Comparison of ENCODE assay signal across 29 cellular contexts in the genomic region with DNA sequence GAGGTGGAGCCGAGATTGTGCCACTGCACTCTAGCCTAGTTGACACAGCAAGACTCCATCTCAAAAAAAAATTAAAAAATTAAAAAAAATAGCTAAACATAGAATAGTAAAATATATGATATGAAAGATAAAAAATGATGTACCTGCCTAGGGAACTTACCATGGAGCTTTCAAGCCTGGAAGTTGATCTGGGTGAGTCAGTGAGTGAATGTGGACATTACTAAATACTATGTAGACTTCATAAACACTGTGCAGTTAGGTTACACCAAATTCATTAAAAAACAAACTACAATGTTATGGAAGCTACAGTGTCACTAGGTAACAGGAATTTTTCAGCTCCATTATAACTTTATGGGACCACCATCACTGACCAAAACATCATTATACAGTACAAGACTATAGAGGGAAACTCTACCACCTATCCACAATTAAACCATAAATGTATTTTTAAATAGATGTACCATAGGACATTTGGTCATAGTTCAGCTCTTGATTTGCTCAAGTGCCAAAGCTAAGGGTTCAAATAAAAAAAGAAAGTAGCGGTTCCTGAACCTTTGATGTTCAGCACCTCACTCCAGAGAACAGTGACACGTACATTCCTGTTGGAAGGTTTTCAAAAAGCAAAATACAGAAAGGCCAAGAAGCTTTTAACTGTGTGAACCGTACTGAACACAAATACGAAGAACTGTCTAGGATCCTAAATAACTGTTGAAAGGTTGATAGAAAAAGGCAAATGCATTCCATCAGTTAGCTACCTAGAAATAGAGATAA. TPM values are rescaled to one million over a fixed set of nuclear protein-coding genes. Genes with fewer than 3 reads are reported as not detected.
DNase-seq lines count a peak whose midpoint lies in the region; ATAC-seq, FAIRE-seq and TF ChIP-seq lines count a peak whose summit lies in the region.
"Had no signal": no experiment of that assay in that cellular context is flagged by ENCODE, and none has a peak within 500 bp of the region (broad histone marks: within the 10 kb centered on the region; RNA-seq: fewer than 3 reads in every experiment).

No MANE protein-coding gene starts in this region.

- no peak overlapping the region for H3K56ac ChIP-seq in IMR-90 (ENCODE audit: extremely low read depth, insufficient read depth, low read length)

- H3K36me3 ChIP-seq in IMR-90 (ENCODE audit: control insufficient read depth, insufficient read depth, low read length) (peaks cover 8% of the 10 kb centered on the region), prostate gland (no peaks in the 10 kb centered on the region)

- no peak overlapping the region for H3K9ac ChIP-seq in IMR-90 (ENCODE audit: low read depth, low read length)

- no TSS peak for BruUV-seq in IMR-90 (replicated peaks; lab: Mats Ljungman, UMichigan)

- no peak for FAIRE-seq in A549 (lab: Jason Lieb, UNC)
- FAIRE-seq: K562 had no signal

- POLR2A ChIA-PET in A549 (lab: Yijun Ruan, JAX) (interaction anchor here (1.0 kb wide), 1 partner anchor 182 kb away, joined by 3 read pairs; no protein-coding TSS in a partner anchor), IMR-90 (lab: Charles Lee; ENCODE audit: unreplicated experiment) (no interaction called here)

- H2AK5ac ChIP-seq in IMR-90 (ENCODE audit: low read depth, low read length): 0 out of 2 replicates have a peak overlapping the region, but pooled peaks have one; percentile 43

- no peak overlapping the region for H3K14ac ChIP-seq in IMR-90 (replicated peaks; ENCODE audit: low read depth, low read length)

- no peak overlapping the region for H2AK9ac ChIP-seq in IMR-90 (replicated peaks; ENCODE audit: low read depth, low read length, poor library complexity)

- H4K20me1 ChIP-seq in IMR-90 (ENCODE audit: insufficient read depth, low read length): peaks cover 21% of the 10 kb centered on the region

- no peak for TF ChIP-seq EP300 in A549 (IDR thresholded peaks at IDR 0.05)

- no peak overlapping the region for H2BK20ac ChIP-seq in IMR-90 (ENCODE audit: low read depth, low read length)

- no peak for DNase-seq in A549 (ENCODE audit: low read depth in 1 of 2, low spot score in 1 of 2)
- peak; percentile 61 for DNase-seq in IMR-90
- peak; percentile 27 for DNase-seq in epithelial cell of esophagus (ENCODE audit: low read depth)
- no peak for DNase-seq in prostate gland (ENCODE audit: low spot score)
- no peak for DNase-seq in AG20443 (ENCODE audit: low spot score)
- no peak for DNase-seq in NCI-H1694 (lab: John Stamatoyannopoulos, UW)
- DNase-seq in NCI-H1092 treated with DMSO at 0.1 percent for 48 hours (lab: John Stamatoyannopoulos, UW): no peak
- DNase-seq: ACHN; activated CD4-positive, alpha-beta T cell treated with anti-CD3 and anti-CD28 coated beads for 48 hours; activated naive CD4-positive, alpha-beta T cell treated with anti-CD3 and anti-CD28 coated beads, Interleukin-2, amount 10 ng/mL, durations not matched to agents 7 days and 5 days; activated T-cell treated with anti-CD3 and anti-CD28 coated beads, Interleukin-2, amount 50 U/mL, for 48 hours; foreskin keratinocyte; NCI-H146; NCI-H82; SHP77 treated with DMSO at 0.1 percent for 48 hours; stimulated activated CD4-positive, alpha-beta T cell treated with anti-CD3 and anti-CD28 coated beads, Interleukin-2, amount 100 ng/mL, for 48 hours; stimulated activated naive CD4-positive, alpha-beta T cell; T-cell; trophoblast cell had no signal

- H3K4ac ChIP-seq in IMR-90 (ENCODE audit: low read depth, low read length): peak overlapping the region; percentile 47; the same call in 1 of the 2 replicates

- H3K4me2 ChIP-seq in A549 (no peak overlapping the region), IMR-90 (ENCODE audit: low read depth, low read length) (no peak overlapping the region)
- H3K4me2 ChIP-seq: hepatocyte had no signal

- TF ChIP-seq POLR2A in A549 (IDR thresholded peaks at IDR 0.05; ENCODE audit: low read length): no peak
- no peak for TF ChIP-seq POLR2A in IMR-90 (IDR thresholded peaks at IDR 0.05; ENCODE audit: low read depth, low read length)
- TF ChIP-seq POLR2A in prostate gland (IDR thresholded peaks at IDR 0.05): no peak

- H3K4me3 ChIP-seq in A549: no peak overlapping the region
- H3K4me3 ChIP-seq in IMR-90 (ENCODE audit: insufficient read depth, low read depth, low read length): no peak overlapping the region
- no peak overlapping the region for H3K4me3 ChIP-seq in epithelial cell of esophagus (ENCODE audit: low read length)
- no peak overlapping the region for H3K4me3 ChIP-seq in prostate gland
- H3K4me3 ChIP-seq: cardiac muscle cell, hepatocyte, K562 had no signal

- in situ Hi-C loops in IMR-90 (cut with MboI; ENCODE audit: low sequenced_read_pairs): loop anchor here (10.0 kb wide), 3 partner anchors 184 to 414 kb away; partner anchors contain the start of genes RPS10 and SMIM29

- H3K9me1 ChIP-seq in IMR-90 (ENCODE audit: insufficient read depth, low read length): 0 out of 2 replicates have a peak, but pooled peaks cover 2% of the 10 kb centered on the region

- TF ChIP-seq CTCF in A549 (IDR thresholded peaks at IDR 0.05) (no peak), IMR-90 (conservative IDR thresholded peaks at IDR 0.05; ENCODE audit: low read depth, low read length) (no peak), epithelial cell of esophagus (IDR thresholded peaks at IDR 0.05; ENCODE audit: insufficient read depth, low read depth, low read length, missing control alignments) (no peak), prostate gland (IDR thresholded peaks at IDR 0.05) (no peak)

- H3K9me3 ChIP-seq in A549 (no peaks in the 10 kb centered on the region), IMR-90 (ENCODE audit: control insufficient read depth, insufficient read depth, low read length) (no peaks in the 10 kb centered on the region), prostate gland (no peaks in the 10 kb centered on the region)
- H3K9me3 ChIP-seq: neutrophil had no signal

- H4K8ac ChIP-seq in IMR-90 (ENCODE audit: low read depth in 2 of 2, low read length in 2 of 2): no peak overlapping the region

- peaks cover 37% of the 10 kb centered on the region for H3K4me1 ChIP-seq in A549
- peaks cover 2% of the 10 kb centered on the region; the same call in 1 of the 2 replicates for H3K4me1 ChIP-seq in IMR-90 (ENCODE audit: control insufficient read depth, insufficient read depth, low read length)
- peaks cover 10% of the 10 kb centered on the region for H3K4me1 ChIP-seq in prostate gland (replicated peaks)

- CTCF ChIA-PET in A549 (lab: Yijun Ruan, JAX): interaction anchor here (0.5 to 6.2 kb wide), 25 partner anchors 9 to 600 kb away, joined by 3 to 72 read pairs (median 4); no protein-coding TSS in a partner anchor
- CTCF ChIA-PET in IMR-90 (lab: Yijun Ruan, JAX): interaction anchor here (0.6 to 2.6 kb wide), 10 partner anchors 11 to 359 kb away, joined by 3 to 8 read pairs (median 4); partner anchors contain the start of gene RPS10

- no peaks in the 10 kb centered on the region for H3K27me3 ChIP-seq in IMR-90 (ENCODE audit: control insufficient read depth, insufficient read depth, low read length)
- H3K27me3 ChIP-seq in prostate gland (replicated peaks; ENCODE audit: insufficient read depth): no peaks in the 10 kb centered on the region
- H3K27me3 ChIP-seq: cardiac muscle cell, foreskin keratinocyte, hepatocyte, neutrophil had no signal

- TF ChIP-seq RAD21 in A549 (conservative IDR thresholded peaks at IDR 0.05 in 1 of 2, IDR thresholded peaks at IDR 0.05 in 1 of 2) (no peak), IMR-90 (IDR thresholded peaks at IDR 0.05; ENCODE audit: low read length) (no peak)

- peak overlapping the region; percentile 37 for H2BK5ac ChIP-seq in IMR-90 (ENCODE audit: low read depth, low read length, poor library complexity, severe bottlenecking)

- no peak for ATAC-seq in A549
- ATAC-seq in IMR-90 (ENCODE audit: low read depth): no peak; the same call in 1 of the 2 replicates
- ATAC-seq in HG03175 (IDR thresholded peaks at IDR 0.05; ENCODE audit: unreplicated experiment): no peak

- peaks cover 17 to 63% of the 10 kb centered on the region in 2 experiments for H3K79me1 ChIP-seq in IMR-90 (ENCODE audit: low read depth in 1 of 2, low read length in 2 of 2)

- no peak overlapping the region for H2BK120ac ChIP-seq in IMR-90 (ENCODE audit: low read depth, low read length)

- no peak overlapping the region for H4K91ac ChIP-seq in IMR-90 (ENCODE audit: insufficient read depth, low read depth, low read length)

- intact Hi-C loops in IMR-90 (cut with micrococcal nuclease): loop anchor here (1.0 to 10.0 kb wide), 9 partner anchors 81 to 544 kb away; partner anchors contain the start of genes ILRUN, NUDT3 and SMIM29
- intact Hi-C loops in prostate gland (cut with DNase I): loop anchor here (5.0 to 10.0 kb wide), 4 partner anchors 81 to 411 kb away; partner anchors contain the start of genes RPS10 and SMIM29

- H2BK15ac ChIP-seq in IMR-90 (ENCODE audit: low read depth, low read length): no peak overlapping the region

- dilution Hi-C loops in IMR-90 (cut with HindIII; ENCODE audit: low sequenced_read_pairs, unreplicated experiment): no loop called here

- peak overlapping the region; percentile 59 to 77; a peak in 3 of 6 replicates for H3K27ac ChIP-seq in A549
- H3K27ac ChIP-seq in IMR-90 (ENCODE audit: insufficient read depth, low read length): no peak overlapping the region
- peak overlapping the region; percentile 67 to 76 for H3K27ac ChIP-seq in prostate gland
- H3K27ac ChIP-seq: cardiac muscle cell, foreskin keratinocyte, hepatocyte, neutrophil had no signal

- no peak overlapping the region; the same call in 1 of the 2 replicates for H3K18ac ChIP-seq in IMR-90 (ENCODE audit: low read depth, low read length)

- no peak overlapping the region for H3K23ac ChIP-seq in IMR-90 (ENCODE audit: low read depth, low read length)

- 90% methylated on average over 5 of the region's 5 CpGs for WGBS in A549 (ENCODE audit: missing lambda C conversion rate)
- no CpG with 5 or more reads among the region's 5 CpGs for WGBS in IMR-90 (ENCODE audit: extremely low coverage in 2 of 2, insufficient read length in 1 of 2), 2 experiments
- 38% methylated on average over 5 of the region's 5 CpGs for WGBS in prostate gland

- H2AFZ ChIP-seq in IMR-90 (replicated peaks; ENCODE audit: low read length, poor library complexity): no peak overlapping the region
- H2AFZ ChIP-seq: hepatocyte had no signal

- H4K5ac ChIP-seq in IMR-90 (ENCODE audit: low read depth, low read length): no peak overlapping the region

TF ChIP-seq in A549, 52 proteins besides CTCF, POLR2A, EP300 and RAD21 (continues in another document):
- TF ChIP-seq FOXS1 (CRISPR knock-in tag; IDR thresholded peaks at IDR 0.05): no peak

TF ChIP-seq in IMR-90, 13 proteins besides CTCF, POLR2A, EP300 and RAD21 (continues in another document):
- TF ChIP-seq BHLHE40 (IDR thresholded peaks at IDR 0.05; ENCODE audit: low read depth, low read length): no peak

RNA-seq across cellular contexts. Expression of gene SPDEF, which starts 52.4 kb away (rescaled TPM):
- polyA plus RNA-seq in A549 (2011; rRNA removed) (5.4 and 6.2 TPM in 2 replicates), A549 (2017; fragmentation: RNase III; extraction: RNeasy Plus Mini Kit Qiagen cat#74134 plus additional on column Dnase treatment) (2.2 to 4.3 TPM (median 3.7 TPM) in 3 replicates), IMR-90 (2012; rRNA removed) (0.04 and 0.05 TPM in 2 replicates)
- 4.3 and 6.3 TPM in 2 replicates for polyA plus RNA-seq in A549 (2012; cell fraction: cytosol; rRNA removed)
- polyA plus RNA-seq in A549 (2012; cell fraction: nucleus; rRNA removed): 4.7 and 7.5 TPM in 2 replicates
- 4.3 and 7.2 TPM in 2 replicates for polyA minus RNA-seq in A549 (2011; rRNA and poly(A)+ RNA removed)
- total RNA-seq in IMR-90 (2012; rRNA removed) (not detected in 2 replicates), prostate gland (100 to 1,000 TPM; 165 to 738 TPM)
- polyA plus RNA-seq in IMR-90 (2012; cell fraction: cytosol; rRNA removed): 0.05 TPM in 2 replicates
- polyA plus RNA-seq in IMR-90 (2012; cell fraction: nucleus; rRNA removed; ENCODE audit: low replicate concordance): 0.18 and 0.37 TPM in 2 replicates
- total RNA-seq: Daoy, dermis microvascular lymphatic vessel endothelial cell, endothelial cell of umbilical vein, foreskin keratinocyte, H4, lung microvascular endothelial cell had no signal
- polyA plus RNA-seq: cardiac muscle cell, endothelial cell of umbilical vein had no signal

Comparison
In these comparisons a context has a peak if more than half of its experiments do, and no peak if none do; other contexts are left out.
1. DNase-seq: peak in IMR-90 (single experiment) and epithelial cell of esophagus (single experiment); none in A549 (0 of 2), prostate gland (single experiment), AG20443 (single experiment), NCI-H1694 (single experiment) and NCI-H1092 treated with DMSO at 0.1 percent for 48 hours (single experiment).
2. RNA of gene SPDEF, which starts 52.4 kb away (total RNA-seq): 165 to 738 TPM in prostate gland; not detected in IMR-90; every median in the first group is over 100 times any median in the second.